Comparison of ENCODE assay signal across 1 cellular context in the genomic region with DNA sequence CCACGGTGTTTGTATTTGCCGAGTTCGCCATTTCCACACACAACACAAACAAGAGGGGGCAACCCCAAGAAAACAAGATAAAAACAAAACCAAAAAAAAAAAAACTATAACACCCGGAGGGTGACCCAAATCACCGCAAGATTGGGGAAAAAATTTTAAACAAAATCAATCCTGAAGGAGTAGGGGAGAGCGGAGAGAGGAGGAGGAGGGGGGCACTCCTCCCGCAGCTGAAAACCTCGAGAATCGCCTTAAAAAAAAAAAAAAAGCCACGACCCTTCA.
TF ChIP-seq lines count a peak whose summit lies in the region.

No MANE protein-coding gene starts in this region.

TF ChIP-seq in K562, 482 proteins besides CTCF, POLR2A, EP300 and RAD21 (continued from another document and continues in another):
- TF ChIP-seq, protein P1, sequence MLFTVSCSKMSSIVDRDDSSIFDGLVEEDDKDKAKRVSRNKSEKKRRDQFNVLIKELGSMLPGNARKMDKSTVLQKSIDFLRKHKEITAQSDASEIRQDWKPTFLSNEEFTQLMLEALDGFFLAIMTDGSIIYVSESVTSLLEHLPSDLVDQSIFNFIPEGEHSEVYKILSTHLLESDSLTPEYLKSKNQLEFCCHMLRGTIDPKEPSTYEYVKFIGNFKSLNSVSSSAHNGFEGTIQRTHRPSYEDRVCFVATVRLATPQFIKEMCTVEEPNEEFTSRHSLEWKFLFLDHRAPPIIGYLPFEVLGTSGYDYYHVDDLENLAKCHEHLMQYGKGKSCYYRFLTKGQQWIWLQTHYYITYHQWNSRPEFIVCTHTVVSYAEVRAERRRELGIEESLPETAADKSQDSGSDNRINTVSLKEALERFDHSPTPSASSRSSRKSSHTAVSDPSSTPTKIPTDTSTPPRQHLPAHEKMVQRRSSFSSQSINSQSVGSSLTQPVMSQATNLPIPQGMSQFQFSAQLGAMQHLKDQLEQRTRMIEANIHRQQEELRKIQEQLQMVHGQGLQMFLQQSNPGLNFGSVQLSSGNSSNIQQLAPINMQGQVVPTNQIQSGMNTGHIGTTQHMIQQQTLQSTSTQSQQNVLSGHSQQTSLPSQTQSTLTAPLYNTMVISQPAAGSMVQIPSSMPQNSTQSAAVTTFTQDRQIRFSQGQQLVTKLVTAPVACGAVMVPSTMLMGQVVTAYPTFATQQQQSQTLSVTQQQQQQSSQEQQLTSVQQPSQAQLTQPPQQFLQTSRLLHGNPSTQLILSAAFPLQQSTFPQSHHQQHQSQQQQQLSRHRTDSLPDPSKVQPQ (CRISPR knock-in tag; IDR thresholded peaks at IDR 0.05; ENCODE audit: borderline replicate concordance) = no peak
- no peak for TF ChIP-seq ARID2 (IDR thresholded peaks at IDR 0.05)
- TF ChIP-seq, protein P2, sequence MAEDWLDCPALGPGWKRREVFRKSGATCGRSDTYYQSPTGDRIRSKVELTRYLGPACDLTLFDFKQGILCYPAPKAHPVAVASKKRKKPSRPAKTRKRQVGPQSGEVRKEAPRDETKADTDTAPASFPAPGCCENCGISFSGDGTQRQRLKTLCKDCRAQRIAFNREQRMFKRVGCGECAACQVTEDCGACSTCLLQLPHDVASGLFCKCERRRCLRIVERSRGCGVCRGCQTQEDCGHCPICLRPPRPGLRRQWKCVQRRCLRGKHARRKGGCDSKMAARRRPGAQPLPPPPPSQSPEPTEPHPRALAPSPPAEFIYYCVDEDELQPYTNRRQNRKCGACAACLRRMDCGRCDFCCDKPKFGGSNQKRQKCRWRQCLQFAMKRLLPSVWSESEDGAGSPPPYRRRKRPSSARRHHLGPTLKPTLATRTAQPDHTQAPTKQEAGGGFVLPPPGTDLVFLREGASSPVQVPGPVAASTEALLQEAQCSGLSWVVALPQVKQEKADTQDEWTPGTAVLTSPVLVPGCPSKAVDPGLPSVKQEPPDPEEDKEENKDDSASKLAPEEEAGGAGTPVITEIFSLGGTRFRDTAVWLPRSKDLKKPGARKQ (CRISPR knock-in tag; IDR thresholded peaks at IDR 0.05) = no peak
- no peak for TF ChIP-seq ZNF408 (CRISPR knock-in tag; IDR thresholded peaks at IDR 0.05; ENCODE audit: low read depth)
- no peak for TF ChIP-seq MCM7 (IDR thresholded peaks at IDR 0.05)
- no peak for TF ChIP-seq SUPT5H (IDR thresholded peaks at IDR 0.05)
- no peak for TF ChIP-seq CBFB (CRISPR knock-in tag; IDR thresholded peaks at IDR 0.05)
- TF ChIP-seq, protein P3, sequence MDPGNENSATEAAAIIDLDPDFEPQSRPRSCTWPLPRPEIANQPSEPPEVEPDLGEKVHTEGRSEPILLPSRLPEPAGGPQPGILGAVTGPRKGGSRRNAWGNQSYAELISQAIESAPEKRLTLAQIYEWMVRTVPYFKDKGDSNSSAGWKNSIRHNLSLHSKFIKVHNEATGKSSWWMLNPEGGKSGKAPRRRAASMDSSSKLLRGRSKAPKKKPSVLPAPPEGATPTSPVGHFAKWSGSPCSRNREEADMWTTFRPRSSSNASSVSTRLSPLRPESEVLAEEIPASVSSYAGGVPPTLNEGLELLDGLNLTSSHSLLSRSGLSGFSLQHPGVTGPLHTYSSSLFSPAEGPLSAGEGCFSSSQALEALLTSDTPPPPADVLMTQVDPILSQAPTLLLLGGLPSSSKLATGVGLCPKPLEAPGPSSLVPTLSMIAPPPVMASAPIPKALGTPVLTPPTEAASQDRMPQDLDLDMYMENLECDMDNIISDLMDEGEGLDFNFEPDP (CRISPR knock-in tag; IDR thresholded peaks at IDR 0.05) = no peak
- TF ChIP-seq, protein P4, sequence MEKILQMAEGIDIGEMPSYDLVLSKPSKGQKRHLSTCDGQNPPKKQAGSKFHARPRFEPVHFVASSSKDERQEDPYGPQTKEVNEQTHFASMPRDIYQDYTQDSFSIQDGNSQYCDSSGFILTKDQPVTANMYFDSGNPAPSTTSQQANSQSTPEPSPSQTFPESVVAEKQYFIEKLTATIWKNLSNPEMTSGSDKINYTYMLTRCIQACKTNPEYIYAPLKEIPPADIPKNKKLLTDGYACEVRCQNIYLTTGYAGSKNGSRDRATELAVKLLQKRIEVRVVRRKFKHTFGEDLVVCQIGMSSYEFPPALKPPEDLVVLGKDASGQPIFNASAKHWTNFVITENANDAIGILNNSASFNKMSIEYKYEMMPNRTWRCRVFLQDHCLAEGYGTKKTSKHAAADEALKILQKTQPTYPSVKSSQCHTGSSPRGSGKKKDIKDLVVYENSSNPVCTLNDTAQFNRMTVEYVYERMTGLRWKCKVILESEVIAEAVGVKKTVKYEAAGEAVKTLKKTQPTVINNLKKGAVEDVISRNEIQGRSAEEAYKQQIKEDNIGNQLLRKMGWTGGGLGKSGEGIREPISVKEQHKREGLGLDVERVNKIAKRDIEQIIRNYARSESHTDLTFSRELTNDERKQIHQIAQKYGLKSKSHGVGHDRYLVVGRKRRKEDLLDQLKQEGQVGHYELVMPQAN (IDR thresholded peaks at IDR 0.05; ENCODE audit: borderline replicate concordance) = peak; percentile 59
- TF ChIP-seq ELF2 (CRISPR knock-in tag; IDR thresholded peaks at IDR 0.05) = no peak
- TF ChIP-seq, protein P5, sequence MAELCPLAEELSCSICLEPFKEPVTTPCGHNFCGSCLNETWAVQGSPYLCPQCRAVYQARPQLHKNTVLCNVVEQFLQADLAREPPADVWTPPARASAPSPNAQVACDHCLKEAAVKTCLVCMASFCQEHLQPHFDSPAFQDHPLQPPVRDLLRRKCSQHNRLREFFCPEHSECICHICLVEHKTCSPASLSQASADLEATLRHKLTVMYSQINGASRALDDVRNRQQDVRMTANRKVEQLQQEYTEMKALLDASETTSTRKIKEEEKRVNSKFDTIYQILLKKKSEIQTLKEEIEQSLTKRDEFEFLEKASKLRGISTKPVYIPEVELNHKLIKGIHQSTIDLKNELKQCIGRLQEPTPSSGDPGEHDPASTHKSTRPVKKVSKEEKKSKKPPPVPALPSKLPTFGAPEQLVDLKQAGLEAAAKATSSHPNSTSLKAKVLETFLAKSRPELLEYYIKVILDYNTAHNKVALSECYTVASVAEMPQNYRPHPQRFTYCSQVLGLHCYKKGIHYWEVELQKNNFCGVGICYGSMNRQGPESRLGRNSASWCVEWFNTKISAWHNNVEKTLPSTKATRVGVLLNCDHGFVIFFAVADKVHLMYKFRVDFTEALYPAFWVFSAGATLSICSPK (IDR thresholded peaks at IDR 0.05; ENCODE audit: borderline replicate concordance) = peak; percentile 93; the same call in 1 of the 2 replicates
- no peak for TF ChIP-seq ZNF263 (CRISPR knock-in tag; IDR thresholded peaks at IDR 0.05; ENCODE audit: borderline replicate concordance)
- no peak for TF ChIP-seq EP400 (IDR thresholded peaks at IDR 0.05)
- TF ChIP-seq ZNF3 (CRISPR knock-in tag; IDR thresholded peaks at IDR 0.05) = no peak
- TF ChIP-seq, protein P6, sequence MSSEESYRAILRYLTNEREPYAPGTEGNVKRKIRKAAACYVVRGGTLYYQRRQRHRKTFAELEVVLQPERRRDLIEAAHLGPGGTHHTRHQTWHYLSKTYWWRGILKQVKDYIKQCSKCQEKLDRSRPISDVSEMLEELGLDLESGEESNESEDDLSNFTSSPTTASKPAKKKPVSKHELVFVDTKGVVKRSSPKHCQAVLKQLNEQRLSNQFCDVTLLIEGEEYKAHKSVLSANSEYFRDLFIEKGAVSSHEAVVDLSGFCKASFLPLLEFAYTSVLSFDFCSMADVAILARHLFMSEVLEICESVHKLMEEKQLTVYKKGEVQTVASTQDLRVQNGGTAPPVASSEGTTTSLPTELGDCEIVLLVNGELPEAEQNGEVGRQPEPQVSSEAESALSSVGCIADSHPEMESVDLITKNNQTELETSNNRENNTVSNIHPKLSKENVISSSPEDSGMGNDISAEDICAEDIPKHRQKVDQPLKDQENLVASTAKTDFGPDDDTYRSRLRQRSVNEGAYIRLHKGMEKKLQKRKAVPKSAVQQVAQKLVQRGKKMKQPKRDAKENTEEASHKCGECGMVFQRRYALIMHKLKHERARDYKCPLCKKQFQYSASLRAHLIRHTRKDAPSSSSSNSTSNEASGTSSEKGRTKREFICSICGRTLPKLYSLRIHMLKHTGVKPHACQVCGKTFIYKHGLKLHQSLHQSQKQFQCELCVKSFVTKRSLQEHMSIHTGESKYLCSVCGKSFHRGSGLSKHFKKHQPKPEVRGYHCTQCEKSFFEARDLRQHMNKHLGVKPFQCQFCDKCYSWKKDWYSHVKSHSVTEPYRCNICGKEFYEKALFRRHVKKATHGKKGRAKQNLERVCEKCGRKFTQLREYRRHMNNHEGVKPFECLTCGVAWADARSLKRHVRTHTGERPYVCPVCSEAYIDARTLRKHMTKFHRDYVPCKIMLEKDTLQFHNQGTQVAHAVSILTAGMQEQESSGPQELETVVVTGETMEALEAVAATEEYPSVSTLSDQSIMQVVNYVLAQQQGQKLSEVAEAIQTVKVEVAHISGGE (CRISPR knock-in tag; IDR thresholded peaks at IDR 0.05) = no peak
- TF ChIP-seq ZNF232 (CRISPR knock-in tag; IDR thresholded peaks at IDR 0.05) = no peak
- TF ChIP-seq PTBP1 (IDR thresholded peaks at IDR 0.05; ENCODE audit: low read depth, low read length) = no peak
- no peak for TF ChIP-seq ZEB2 (IDR thresholded peaks at IDR 0.05)
- TF ChIP-seq MTA1 (IDR thresholded peaks at IDR 0.05; ENCODE audit: borderline replicate concordance) = 0 out of 2 replicates have a peak, but pooled peaks have one; percentile 17
- TF ChIP-seq ZNF445 (CRISPR knock-in tag; IDR thresholded peaks at IDR 0.05; ENCODE audit: low read depth) = no peak
- no peak for TF ChIP-seq HNRNPK (IDR thresholded peaks at IDR 0.05; ENCODE audit: low read depth, low read length, poor library complexity, severe bottlenecking)
- no peak for TF ChIP-seq KAT8 (IDR thresholded peaks at IDR 0.05; ENCODE audit: low read depth)
- TF ChIP-seq, protein P7, sequence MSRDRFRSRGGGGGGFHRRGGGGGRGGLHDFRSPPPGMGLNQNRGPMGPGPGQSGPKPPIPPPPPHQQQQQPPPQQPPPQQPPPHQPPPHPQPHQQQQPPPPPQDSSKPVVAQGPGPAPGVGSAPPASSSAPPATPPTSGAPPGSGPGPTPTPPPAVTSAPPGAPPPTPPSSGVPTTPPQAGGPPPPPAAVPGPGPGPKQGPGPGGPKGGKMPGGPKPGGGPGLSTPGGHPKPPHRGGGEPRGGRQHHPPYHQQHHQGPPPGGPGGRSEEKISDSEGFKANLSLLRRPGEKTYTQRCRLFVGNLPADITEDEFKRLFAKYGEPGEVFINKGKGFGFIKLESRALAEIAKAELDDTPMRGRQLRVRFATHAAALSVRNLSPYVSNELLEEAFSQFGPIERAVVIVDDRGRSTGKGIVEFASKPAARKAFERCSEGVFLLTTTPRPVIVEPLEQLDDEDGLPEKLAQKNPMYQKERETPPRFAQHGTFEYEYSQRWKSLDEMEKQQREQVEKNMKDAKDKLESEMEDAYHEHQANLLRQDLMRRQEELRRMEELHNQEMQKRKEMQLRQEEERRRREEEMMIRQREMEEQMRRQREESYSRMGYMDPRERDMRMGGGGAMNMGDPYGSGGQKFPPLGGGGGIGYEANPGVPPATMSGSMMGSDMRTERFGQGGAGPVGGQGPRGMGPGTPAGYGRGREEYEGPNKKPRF (IDR thresholded peaks at IDR 0.05; ENCODE audit: low read depth, low read length) = no peak
- no peak for TF ChIP-seq ZNF274 (IDR thresholded peaks at IDR 0.05; ENCODE audit: borderline replicate concordance, low read depth, low read length)
- TF ChIP-seq CBX8 (IDR thresholded peaks at IDR 0.05; ENCODE audit: borderline replicate concordance, extremely low read depth, low read depth, low read length, poor library complexity, severe bottlenecking) = no peak
- TF ChIP-seq ZNF75A (CRISPR knock-in tag; IDR thresholded peaks at IDR 0.05) = no peak
- TF ChIP-seq, protein P8, sequence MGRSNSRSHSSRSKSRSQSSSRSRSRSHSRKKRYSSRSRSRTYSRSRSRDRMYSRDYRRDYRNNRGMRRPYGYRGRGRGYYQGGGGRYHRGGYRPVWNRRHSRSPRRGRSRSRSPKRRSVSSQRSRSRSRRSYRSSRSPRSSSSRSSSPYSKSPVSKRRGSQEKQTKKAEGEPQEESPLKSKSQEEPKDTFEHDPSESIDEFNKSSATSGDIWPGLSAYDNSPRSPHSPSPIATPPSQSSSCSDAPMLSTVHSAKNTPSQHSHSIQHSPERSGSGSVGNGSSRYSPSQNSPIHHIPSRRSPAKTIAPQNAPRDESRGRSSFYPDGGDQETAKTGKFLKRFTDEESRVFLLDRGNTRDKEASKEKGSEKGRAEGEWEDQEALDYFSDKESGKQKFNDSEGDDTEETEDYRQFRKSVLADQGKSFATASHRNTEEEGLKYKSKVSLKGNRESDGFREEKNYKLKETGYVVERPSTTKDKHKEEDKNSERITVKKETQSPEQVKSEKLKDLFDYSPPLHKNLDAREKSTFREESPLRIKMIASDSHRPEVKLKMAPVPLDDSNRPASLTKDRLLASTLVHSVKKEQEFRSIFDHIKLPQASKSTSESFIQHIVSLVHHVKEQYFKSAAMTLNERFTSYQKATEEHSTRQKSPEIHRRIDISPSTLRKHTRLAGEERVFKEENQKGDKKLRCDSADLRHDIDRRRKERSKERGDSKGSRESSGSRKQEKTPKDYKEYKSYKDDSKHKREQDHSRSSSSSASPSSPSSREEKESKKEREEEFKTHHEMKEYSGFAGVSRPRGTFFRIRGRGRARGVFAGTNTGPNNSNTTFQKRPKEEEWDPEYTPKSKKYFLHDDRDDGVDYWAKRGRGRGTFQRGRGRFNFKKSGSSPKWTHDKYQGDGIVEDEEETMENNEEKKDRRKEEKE (IDR thresholded peaks at IDR 0.05; ENCODE audit: borderline replicate concordance in 1 of 2, control insufficient read depth in 1 of 2, low read depth in 2 of 2, low read length in 1 of 2) = no peak
- no peak for TF ChIP-seq PTRF (tag; IDR thresholded peaks at IDR 0.05)
- TF ChIP-seq, protein P9, sequence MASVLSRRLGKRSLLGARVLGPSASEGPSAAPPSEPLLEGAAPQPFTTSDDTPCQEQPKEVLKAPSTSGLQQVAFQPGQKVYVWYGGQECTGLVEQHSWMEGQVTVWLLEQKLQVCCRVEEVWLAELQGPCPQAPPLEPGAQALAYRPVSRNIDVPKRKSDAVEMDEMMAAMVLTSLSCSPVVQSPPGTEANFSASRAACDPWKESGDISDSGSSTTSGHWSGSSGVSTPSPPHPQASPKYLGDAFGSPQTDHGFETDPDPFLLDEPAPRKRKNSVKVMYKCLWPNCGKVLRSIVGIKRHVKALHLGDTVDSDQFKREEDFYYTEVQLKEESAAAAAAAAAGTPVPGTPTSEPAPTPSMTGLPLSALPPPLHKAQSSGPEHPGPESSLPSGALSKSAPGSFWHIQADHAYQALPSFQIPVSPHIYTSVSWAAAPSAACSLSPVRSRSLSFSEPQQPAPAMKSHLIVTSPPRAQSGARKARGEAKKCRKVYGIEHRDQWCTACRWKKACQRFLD (CRISPR knock-in tag; IDR thresholded peaks at IDR 0.05) = no peak
- TF ChIP-seq PPARD (CRISPR knock-in tag; IDR thresholded peaks at IDR 0.05) = no peak
- peak; percentile 11; the same call in 1 of the 2 replicates for TF ChIP-seq SMARCE1 (IDR thresholded peaks at IDR 0.05)
- TF ChIP-seq DNMT1 (IDR thresholded peaks at IDR 0.05) = no peak
